Comparison of ENCODE assay signal across 28 cellular contexts in genomic region chr11:35433588-35433987, GRCh38.
"Had no signal": no experiment of that assay in that cellular context is flagged by ENCODE, and none has a peak within 500 bp of the region (broad histone marks: within the 10 kb centered on the region; RNA-seq: fewer than 3 reads in every experiment).

No MANE protein-coding gene starts in this region.

- H3K4me1 Mint-ChIP-seq: stimulated activated effector memory CD8-positive, alpha-beta T cell treated with anti-CD3 and anti-CD28 coated beads, Interleukin-12 subunit alpha, Interleukin-12 subunit beta, amount 100 ng/mL, for 72 hours; stimulated activated memory B cell treated with anti-CD40 and anti-IgM and Interleukin-4, amounts not matched to agents 10 μg/mL and 1 μg/mL and 100 μg/mL, for 72 hours; stimulated activated naive B cell treated with anti-CD40 and anti-IgM and Interleukin-4, amounts not matched to agents 10 μg/mL and 1 μg/mL and 100 μg/mL, for 72 hours; stimulated activated naive CD8-positive, alpha-beta T cell treated with anti-CD3 and anti-CD28 coated beads, Interleukin-15, amount 100 ng/mL, for 72 hours had no signal

- H3K36me3 ChIP-seq: thoracic aorta, thyroid gland, tibial artery, transverse colon, upper lobe of left lung, upper lobe of right lung, uterus had no signal

- H3K27ac ChIP-seq: stomach, suprapubic skin, testis, thoracic aorta, thyroid gland, tibial artery, tibial nerve, transverse colon, upper lobe of left lung, upper lobe of right lung, uterus, vagina had no signal

- H3K27ac Mint-ChIP-seq: stimulated activated effector memory CD8-positive, alpha-beta T cell treated with anti-CD3 and anti-CD28 coated beads, Interleukin-12 subunit alpha, Interleukin-12 subunit beta, amount 100 ng/mL, for 72 hours; stimulated activated memory B cell treated with anti-CD40 and anti-IgM and Interleukin-4, amounts not matched to agents 10 μg/mL and 1 μg/mL and 100 μg/mL, for 72 hours; stimulated activated naive B cell treated with anti-CD40 and anti-IgM and Interleukin-4, amounts not matched to agents 10 μg/mL and 1 μg/mL and 100 μg/mL, for 72 hours; stimulated activated naive CD8-positive, alpha-beta T cell treated with anti-CD3 and anti-CD28 coated beads, Interleukin-15, amount 100 ng/mL, for 72 hours; stimulated activated naive CD8-positive, alpha-beta T cell treated with anti-CD3 and anti-CD28 coated beads, Interleukin-15, Interleukin-2, amounts not matched to agents 100 ng/mL and 50 ng/mL, for 24 hours; type B pancreatic cell had no signal

- H3K4me1 ChIP-seq: stomach, suprapubic skin, testis, thyroid gland, tibial artery, tibial nerve, transverse colon, upper lobe of left lung, upper lobe of right lung, uterus, vagina had no signal

- DNase-seq: stimulated activated CD4-positive, alpha-beta T cell treated with anti-CD3 and anti-CD28 coated beads, Interleukin-2, amount 100 ng/mL, for 48 hours; stimulated activated CD4-positive, alpha-beta T cell treated with anti-CD3 and anti-CD28 coated beads, Interleukin-4, amount 100 ng/mL, for 24 hours; stimulated activated CD4-positive, alpha-beta T cell treated with anti-CD3 and anti-CD28 coated beads, Interleukin-4, amount 100 ng/mL, for 4 hours; stimulated activated CD8-positive, alpha-beta memory T cell treated with anti-CD3 and anti-CD28 coated beads, Interleukin-4, amount 100 ng/mL, for 48 hours; stimulated activated naive B cell treated with anti-CD40 and anti-IgM and Interleukin-4, amounts not matched to agents 10 μg/mL and 1 μg/mL and 100 μg/mL, for 72 hours; stimulated activated naive CD4-positive, alpha-beta T cell; stimulated activated naive CD4-positive, alpha-beta T cell treated with Interleukin-2 at 50 U/mL for 16 hours; stimulated activated naive CD8-positive, alpha-beta T cell treated with anti-CD3 and anti-CD28 coated beads, Interleukin-15, amount 100 ng/mL, for 72 hours; stimulated activated naive CD8-positive, alpha-beta T cell treated with anti-CD3 and anti-CD28 coated beads, Interleukin-15, Interleukin-2, amounts not matched to agents 100 U/mL and 50 U/mL, for 24 hours; stomach; substantia nigra; testis; thyroid gland; tibial artery; transverse colon; trophoblast cell; upper lobe of left lung; upper lobe of right lung; uterus had no signal

- ATAC-seq: stimulated activated effector memory CD8-positive, alpha-beta T cell treated with anti-CD3 and anti-CD28 coated beads, Interleukin-12 subunit alpha, Interleukin-12 subunit beta, amount 100 ng/mL, for 72 hours; stimulated activated memory B cell treated with anti-CD40 and anti-IgM and Interleukin-4, amounts not matched to agents 10 μg/mL and 1 μg/mL and 100 μg/mL, for 72 hours; stimulated activated naive B cell treated with anti-CD40 and anti-IgM and Interleukin-4, amounts not matched to agents 10 μg/mL and 1 μg/mL and 100 μg/mL, for 72 hours; stimulated activated naive CD8-positive, alpha-beta T cell treated with anti-CD3 and anti-CD28 coated beads, Interleukin-15, amount 100 ng/mL, for 72 hours; stimulated activated naive CD8-positive, alpha-beta T cell treated with anti-CD3 and anti-CD28 coated beads, Interleukin-15, Interleukin-2, amounts not matched to agents 100 U/mL and 50 U/mL, for 24 hours; upper lobe of right lung had no signal

- H3K4me3 Mint-ChIP-seq: stimulated activated effector memory CD8-positive, alpha-beta T cell treated with anti-CD3 and anti-CD28 coated beads, Interleukin-12 subunit alpha, Interleukin-12 subunit beta, amount 100 ng/mL, for 72 hours; stimulated activated memory B cell treated with anti-CD40 and anti-IgM and Interleukin-4, amounts not matched to agents 10 μg/mL and 1 μg/mL and 100 μg/mL, for 72 hours; stimulated activated naive B cell treated with anti-CD40 and anti-IgM and Interleukin-4, amounts not matched to agents 10 μg/mL and 1 μg/mL and 100 μg/mL, for 72 hours; stimulated activated naive CD8-positive, alpha-beta T cell treated with anti-CD3 and anti-CD28 coated beads, Interleukin-15, amount 100 ng/mL, for 72 hours; stimulated activated naive CD8-positive, alpha-beta T cell treated with anti-CD3 and anti-CD28 coated beads, Interleukin-15, Interleukin-2, amounts not matched to agents 100 ng/mL and 50 ng/mL, for 24 hours; type B pancreatic cell had no signal

- H3K27me3 ChIP-seq: suprapubic skin, testis, thyroid gland, tibial nerve, upper lobe of left lung, uterus, vagina had no signal

- FAIRE-seq: urothelium cell line had no signal

- H3K9me3 Mint-ChIP-seq: stimulated activated effector memory CD8-positive, alpha-beta T cell treated with anti-CD3 and anti-CD28 coated beads, Interleukin-12 subunit alpha, Interleukin-12 subunit beta, amount 100 ng/mL, for 72 hours; stimulated activated memory B cell treated with anti-CD40 and anti-IgM and Interleukin-4, amounts not matched to agents 10 μg/mL and 1 μg/mL and 100 μg/mL, for 72 hours; stimulated activated naive B cell treated with anti-CD40 and anti-IgM and Interleukin-4, amounts not matched to agents 10 μg/mL and 1 μg/mL and 100 μg/mL, for 72 hours; stimulated activated naive CD8-positive, alpha-beta T cell treated with anti-CD3 and anti-CD28 coated beads, Interleukin-15, amount 100 ng/mL, for 72 hours; stimulated activated naive CD8-positive, alpha-beta T cell treated with anti-CD3 and anti-CD28 coated beads, Interleukin-15, Interleukin-2, amounts not matched to agents 100 ng/mL and 50 ng/mL, for 24 hours; type B pancreatic cell had no signal

- H3K9me3 ChIP-seq: stomach, suprapubic skin, testis, thoracic aorta, thyroid gland, tibial artery, tibial nerve, transverse colon, upper lobe of left lung, upper lobe of right lung, uterus, vagina had no signal

- H3K36me3 Mint-ChIP-seq: stimulated activated effector memory CD8-positive, alpha-beta T cell treated with anti-CD3 and anti-CD28 coated beads, Interleukin-12 subunit alpha, Interleukin-12 subunit beta, amount 100 ng/mL, for 72 hours; stimulated activated memory B cell treated with anti-CD40 and anti-IgM and Interleukin-4, amounts not matched to agents 10 μg/mL and 1 μg/mL and 100 μg/mL, for 72 hours; stimulated activated naive B cell treated with anti-CD40 and anti-IgM and Interleukin-4, amounts not matched to agents 10 μg/mL and 1 μg/mL and 100 μg/mL, for 72 hours; type B pancreatic cell had no signal

- H3K4me3 ChIP-seq: stomach, suprapubic skin, testis, thoracic aorta, thyroid gland, tibial artery, tibial nerve, transverse colon, upper lobe of left lung, upper lobe of right lung, uterus, vagina had no signal
